ENCODE assay signal across 1 cellular context in the genomic region with DNA sequence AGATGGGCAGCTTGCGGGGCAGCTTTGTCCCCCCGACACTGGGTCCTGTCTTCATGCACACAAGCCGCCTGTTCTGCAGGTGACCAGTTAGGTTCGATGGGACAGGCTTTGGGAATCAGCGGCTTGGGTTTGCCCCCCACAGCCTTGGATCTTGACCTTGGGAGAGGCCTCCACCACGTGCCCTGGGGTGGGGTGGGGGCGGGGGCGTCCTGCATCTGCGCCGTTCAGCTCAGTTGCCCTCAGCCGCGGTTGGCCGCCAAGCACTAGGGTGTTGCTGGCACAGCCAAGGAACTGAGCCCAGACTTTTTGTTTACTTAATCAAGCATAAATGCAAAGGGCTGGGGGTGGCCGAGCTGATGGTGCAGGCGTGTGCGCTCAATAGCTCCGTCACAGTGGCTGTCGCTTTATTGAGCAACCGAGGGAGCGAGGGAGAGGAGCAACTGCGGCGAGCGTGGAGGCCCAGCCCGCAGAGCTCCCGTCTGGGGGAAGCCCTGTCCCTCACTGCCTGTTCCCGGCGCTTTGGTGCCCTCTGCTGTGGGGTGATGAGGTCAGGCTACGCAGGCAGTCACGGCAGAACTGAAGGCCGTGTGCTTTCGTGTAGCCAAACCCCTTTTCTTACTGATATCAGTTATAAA.
A peak's percentile ranks its signal among the peaks of the same experiment; 100 is the strongest.
TF ChIP-seq lines count a peak whose summit lies in the region.

No MANE protein-coding gene starts in this region.

TF ChIP-seq in HepG2, 621 proteins besides CTCF, POLR2A, EP300 and RAD21 (continued from another document and continues in another):
- TF ChIP-seq, protein P1, sequence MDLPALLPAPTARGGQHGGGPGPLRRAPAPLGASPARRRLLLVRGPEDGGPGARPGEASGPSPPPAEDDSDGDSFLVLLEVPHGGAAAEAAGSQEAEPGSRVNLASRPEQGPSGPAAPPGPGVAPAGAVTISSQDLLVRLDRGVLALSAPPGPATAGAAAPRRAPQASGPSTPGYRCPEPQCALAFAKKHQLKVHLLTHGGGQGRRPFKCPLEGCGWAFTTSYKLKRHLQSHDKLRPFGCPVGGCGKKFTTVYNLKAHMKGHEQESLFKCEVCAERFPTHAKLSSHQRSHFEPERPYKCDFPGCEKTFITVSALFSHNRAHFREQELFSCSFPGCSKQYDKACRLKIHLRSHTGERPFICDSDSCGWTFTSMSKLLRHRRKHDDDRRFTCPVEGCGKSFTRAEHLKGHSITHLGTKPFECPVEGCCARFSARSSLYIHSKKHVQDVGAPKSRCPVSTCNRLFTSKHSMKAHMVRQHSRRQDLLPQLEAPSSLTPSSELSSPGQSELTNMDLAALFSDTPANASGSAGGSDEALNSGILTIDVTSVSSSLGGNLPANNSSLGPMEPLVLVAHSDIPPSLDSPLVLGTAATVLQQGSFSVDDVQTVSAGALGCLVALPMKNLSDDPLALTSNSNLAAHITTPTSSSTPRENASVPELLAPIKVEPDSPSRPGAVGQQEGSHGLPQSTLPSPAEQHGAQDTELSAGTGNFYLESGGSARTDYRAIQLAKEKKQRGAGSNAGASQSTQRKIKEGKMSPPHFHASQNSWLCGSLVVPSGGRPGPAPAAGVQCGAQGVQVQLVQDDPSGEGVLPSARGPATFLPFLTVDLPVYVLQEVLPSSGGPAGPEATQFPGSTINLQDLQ (CRISPR knock-in tag; IDR thresholded peaks at IDR 0.05): 0 out of 2 replicates have a peak, but pooled peaks have one; percentile 25
- TF ChIP-seq, protein P2, sequence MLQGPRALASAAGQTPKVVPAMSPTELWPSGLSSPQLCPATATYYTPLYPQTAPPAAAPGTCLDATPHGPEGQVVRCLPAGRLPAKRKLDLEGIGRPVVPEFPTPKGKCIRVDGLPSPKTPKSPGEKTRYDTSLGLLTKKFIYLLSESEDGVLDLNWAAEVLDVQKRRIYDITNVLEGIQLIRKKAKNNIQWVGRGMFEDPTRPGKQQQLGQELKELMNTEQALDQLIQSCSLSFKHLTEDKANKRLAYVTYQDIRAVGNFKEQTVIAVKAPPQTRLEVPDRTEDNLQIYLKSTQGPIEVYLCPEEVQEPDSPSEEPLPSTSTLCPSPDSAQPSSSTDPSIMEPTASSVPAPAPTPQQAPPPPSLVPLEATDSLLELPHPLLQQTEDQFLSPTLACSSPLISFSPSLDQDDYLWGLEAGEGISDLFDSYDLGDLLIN (CRISPR knock-in tag; IDR thresholded peaks at IDR 0.05; ENCODE audit: borderline replicate concordance): no peak
- TF ChIP-seq HMGA1 (CRISPR knock-in tag; conservative IDR thresholded peaks at IDR 0.05): no peak
- peak; percentile 41; the same call in 1 of the 2 replicates for TF ChIP-seq SAP130 (CRISPR knock-in tag; IDR thresholded peaks at IDR 0.05; ENCODE audit: low read depth)
- TF ChIP-seq, protein P3, sequence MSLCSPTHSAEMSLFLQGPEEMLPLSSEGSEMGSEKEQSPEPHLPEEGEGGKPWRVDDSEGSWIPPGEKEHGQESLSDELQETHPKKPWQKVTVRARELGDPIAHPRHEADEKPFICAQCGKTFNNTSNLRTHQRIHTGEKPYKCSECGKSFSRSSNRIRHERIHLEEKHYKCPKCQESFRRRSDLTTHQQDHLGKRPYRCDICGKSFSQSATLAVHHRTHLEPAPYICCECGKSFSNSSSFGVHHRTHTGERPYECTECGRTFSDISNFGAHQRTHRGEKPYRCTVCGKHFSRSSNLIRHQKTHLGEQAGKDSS (CRISPR knock-in tag; IDR thresholded peaks at IDR 0.05; ENCODE audit: borderline replicate concordance, low read depth): 0 out of 2 replicates have a peak, but pooled peaks have one; percentile 45
- no peak for TF ChIP-seq ZNF430 (CRISPR knock-in tag; IDR thresholded peaks at IDR 0.05)
- no peak for TF ChIP-seq ZNF816 (CRISPR knock-in tag; IDR thresholded peaks at IDR 0.05; ENCODE audit: borderline replicate concordance)
- TF ChIP-seq, protein P4, sequence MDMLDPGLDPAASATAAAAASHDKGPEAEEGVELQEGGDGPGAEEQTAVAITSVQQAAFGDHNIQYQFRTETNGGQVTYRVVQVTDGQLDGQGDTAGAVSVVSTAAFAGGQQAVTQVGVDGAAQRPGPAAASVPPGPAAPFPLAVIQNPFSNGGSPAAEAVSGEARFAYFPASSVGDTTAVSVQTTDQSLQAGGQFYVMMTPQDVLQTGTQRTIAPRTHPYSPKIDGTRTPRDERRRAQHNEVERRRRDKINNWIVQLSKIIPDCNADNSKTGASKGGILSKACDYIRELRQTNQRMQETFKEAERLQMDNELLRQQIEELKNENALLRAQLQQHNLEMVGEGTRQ (IDR thresholded peaks at IDR 0.05; ENCODE audit: low read depth, low read length): no peak
- TF ChIP-seq, protein P4 (CRISPR knock-in tag; IDR thresholded peaks at IDR 0.05; ENCODE audit: borderline replicate concordance): no peak
- TF ChIP-seq DR1 (CRISPR knock-in tag; IDR thresholded peaks at IDR 0.05): no peak
- TF ChIP-seq ZNF746 (CRISPR knock-in tag; IDR thresholded peaks at IDR 0.05): no peak
- no peak for TF ChIP-seq HMG20A (CRISPR knock-in tag; IDR thresholded peaks at IDR 0.05; ENCODE audit: borderline replicate concordance)
- TF ChIP-seq RFX1 (IDR thresholded peaks at IDR 0.05): no peak
- TF ChIP-seq, protein P5, sequence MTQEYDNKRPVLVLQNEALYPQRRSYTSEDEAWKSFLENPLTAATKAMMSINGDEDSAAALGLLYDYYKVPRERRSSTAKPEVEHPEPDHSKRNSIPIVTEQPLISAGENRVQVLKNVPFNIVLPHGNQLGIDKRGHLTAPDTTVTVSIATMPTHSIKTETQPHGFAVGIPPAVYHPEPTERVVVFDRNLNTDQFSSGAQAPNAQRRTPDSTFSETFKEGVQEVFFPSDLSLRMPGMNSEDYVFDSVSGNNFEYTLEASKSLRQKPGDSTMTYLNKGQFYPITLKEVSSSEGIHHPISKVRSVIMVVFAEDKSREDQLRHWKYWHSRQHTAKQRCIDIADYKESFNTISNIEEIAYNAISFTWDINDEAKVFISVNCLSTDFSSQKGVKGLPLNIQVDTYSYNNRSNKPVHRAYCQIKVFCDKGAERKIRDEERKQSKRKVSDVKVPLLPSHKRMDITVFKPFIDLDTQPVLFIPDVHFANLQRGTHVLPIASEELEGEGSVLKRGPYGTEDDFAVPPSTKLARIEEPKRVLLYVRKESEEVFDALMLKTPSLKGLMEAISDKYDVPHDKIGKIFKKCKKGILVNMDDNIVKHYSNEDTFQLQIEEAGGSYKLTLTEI (CRISPR knock-in tag; conservative IDR thresholded peaks at IDR 0.05): no peak
- 0 out of 2 replicates have a peak, but pooled peaks have one; percentile 19 for TF ChIP-seq FOXO1 (CRISPR knock-in tag; IDR thresholded peaks at IDR 0.05)
- no peak for TF ChIP-seq ZNF709 (CRISPR knock-in tag; IDR thresholded peaks at IDR 0.05)
- peak; percentile 53; the same call in 1 of the 2 replicates for TF ChIP-seq ERF (CRISPR knock-in tag; IDR thresholded peaks at IDR 0.05)
- TF ChIP-seq ZNF776 (CRISPR knock-in tag; IDR thresholded peaks at IDR 0.05): no peak
- no peak for TF ChIP-seq SATB2 (CRISPR knock-in tag; IDR thresholded peaks at IDR 0.05)
- TF ChIP-seq TCF7 (IDR thresholded peaks at IDR 0.05; ENCODE audit: low read depth): no peak
- no peak for TF ChIP-seq ZNF44 (CRISPR knock-in tag; IDR thresholded peaks at IDR 0.05)
- TF ChIP-seq, protein P6, sequence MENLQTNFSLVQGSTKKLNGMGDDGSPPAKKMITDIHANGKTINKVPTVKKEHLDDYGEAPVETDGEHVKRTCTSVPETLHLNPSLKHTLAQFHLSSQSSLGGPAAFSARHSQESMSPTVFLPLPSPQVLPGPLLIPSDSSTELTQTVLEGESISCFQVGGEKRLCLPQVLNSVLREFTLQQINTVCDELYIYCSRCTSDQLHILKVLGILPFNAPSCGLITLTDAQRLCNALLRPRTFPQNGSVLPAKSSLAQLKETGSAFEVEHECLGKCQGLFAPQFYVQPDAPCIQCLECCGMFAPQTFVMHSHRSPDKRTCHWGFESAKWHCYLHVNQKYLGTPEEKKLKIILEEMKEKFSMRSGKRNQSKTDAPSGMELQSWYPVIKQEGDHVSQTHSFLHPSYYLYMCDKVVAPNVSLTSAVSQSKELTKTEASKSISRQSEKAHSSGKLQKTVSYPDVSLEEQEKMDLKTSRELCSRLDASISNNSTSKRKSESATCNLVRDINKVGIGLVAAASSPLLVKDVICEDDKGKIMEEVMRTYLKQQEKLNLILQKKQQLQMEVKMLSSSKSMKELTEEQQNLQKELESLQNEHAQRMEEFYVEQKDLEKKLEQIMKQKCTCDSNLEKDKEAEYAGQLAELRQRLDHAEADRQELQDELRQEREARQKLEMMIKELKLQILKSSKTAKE (CRISPR knock-in tag; IDR thresholded peaks at IDR 0.05; ENCODE audit: borderline replicate concordance): no peak
- no peak for TF ChIP-seq NFRKB (IDR thresholded peaks at IDR 0.05)
- TF ChIP-seq TP53 (CRISPR knock-in tag; conservative IDR thresholded peaks at IDR 0.05): no peak
- no peak for TF ChIP-seq POLR2AphosphoS5 (IDR thresholded peaks at IDR 0.05; ENCODE audit: low read depth, low read length)
- TF ChIP-seq, protein P7, sequence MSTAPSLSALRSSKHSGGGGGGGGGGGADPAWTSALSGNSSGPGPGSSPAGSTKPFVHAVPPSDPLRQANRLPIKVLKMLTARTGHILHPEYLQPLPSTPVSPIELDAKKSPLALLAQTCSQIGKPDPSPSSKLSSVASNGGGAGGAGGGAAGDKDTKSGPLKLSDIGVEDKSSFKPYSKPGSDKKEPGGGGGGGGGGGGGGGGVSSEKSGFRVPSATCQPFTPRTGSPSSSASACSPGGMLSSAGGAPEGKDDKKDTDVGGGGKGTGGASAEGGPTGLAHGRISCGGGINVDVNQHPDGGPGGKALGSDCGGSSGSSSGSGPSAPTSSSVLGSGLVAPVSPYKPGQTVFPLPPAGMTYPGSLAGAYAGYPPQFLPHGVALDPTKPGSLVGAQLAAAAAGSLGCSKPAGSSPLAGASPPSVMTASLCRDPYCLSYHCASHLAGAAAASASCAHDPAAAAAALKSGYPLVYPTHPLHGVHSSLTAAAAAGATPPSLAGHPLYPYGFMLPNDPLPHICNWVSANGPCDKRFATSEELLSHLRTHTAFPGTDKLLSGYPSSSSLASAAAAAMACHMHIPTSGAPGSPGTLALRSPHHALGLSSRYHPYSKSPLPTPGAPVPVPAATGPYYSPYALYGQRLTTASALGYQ (CRISPR knock-in tag; IDR thresholded peaks at IDR 0.05): no peak
- no peak for TF ChIP-seq ARNTL (CRISPR knock-in tag; IDR thresholded peaks at IDR 0.05)
- no peak for TF ChIP-seq ZEB1 (IDR thresholded peaks at IDR 0.05; ENCODE audit: insufficient replicate concordance, low read depth)
- TF ChIP-seq PLRG1 (conservative IDR thresholded peaks at IDR 0.05): no peak
- TF ChIP-seq CHD2 (IDR thresholded peaks at IDR 0.05; ENCODE audit: low read depth, low read length): no peak
- no peak for TF ChIP-seq ZNF878 (CRISPR knock-in tag; IDR thresholded peaks at IDR 0.05)
- TF ChIP-seq NONO (IDR thresholded peaks at IDR 0.05): no peak
- TF ChIP-seq NONO (CRISPR knock-in tag; conservative IDR thresholded peaks at IDR 0.05): peak; percentile 14; the same call in 1 of the 2 replicates
- TF ChIP-seq MXI1 (IDR thresholded peaks at IDR 0.05; ENCODE audit: borderline replicate concordance, low read depth, low read length): peak; percentile 10; the same call in 1 of the 3 replicates
- TF ChIP-seq SRSF9 (IDR thresholded peaks at IDR 0.05; ENCODE audit: borderline replicate concordance, insufficient read depth, low read depth, low read length, poor library complexity, severe bottlenecking): no peak
- peak; percentile 66; the same call in 1 of the 2 replicates for TF ChIP-seq FOXC1 (CRISPR knock-in tag; IDR thresholded peaks at IDR 0.05; ENCODE audit: borderline replicate concordance)
- no peak for TF ChIP-seq ZFP36L1 (CRISPR knock-in tag; IDR thresholded peaks at IDR 0.05)
- TF ChIP-seq KLF9 (CRISPR knock-in tag; IDR thresholded peaks at IDR 0.05; ENCODE audit: low read depth): no peak
- no peak for TF ChIP-seq ZNF180 (CRISPR knock-in tag; IDR thresholded peaks at IDR 0.05; ENCODE audit: borderline replicate concordance, low read depth)
- TF ChIP-seq, protein P8, sequence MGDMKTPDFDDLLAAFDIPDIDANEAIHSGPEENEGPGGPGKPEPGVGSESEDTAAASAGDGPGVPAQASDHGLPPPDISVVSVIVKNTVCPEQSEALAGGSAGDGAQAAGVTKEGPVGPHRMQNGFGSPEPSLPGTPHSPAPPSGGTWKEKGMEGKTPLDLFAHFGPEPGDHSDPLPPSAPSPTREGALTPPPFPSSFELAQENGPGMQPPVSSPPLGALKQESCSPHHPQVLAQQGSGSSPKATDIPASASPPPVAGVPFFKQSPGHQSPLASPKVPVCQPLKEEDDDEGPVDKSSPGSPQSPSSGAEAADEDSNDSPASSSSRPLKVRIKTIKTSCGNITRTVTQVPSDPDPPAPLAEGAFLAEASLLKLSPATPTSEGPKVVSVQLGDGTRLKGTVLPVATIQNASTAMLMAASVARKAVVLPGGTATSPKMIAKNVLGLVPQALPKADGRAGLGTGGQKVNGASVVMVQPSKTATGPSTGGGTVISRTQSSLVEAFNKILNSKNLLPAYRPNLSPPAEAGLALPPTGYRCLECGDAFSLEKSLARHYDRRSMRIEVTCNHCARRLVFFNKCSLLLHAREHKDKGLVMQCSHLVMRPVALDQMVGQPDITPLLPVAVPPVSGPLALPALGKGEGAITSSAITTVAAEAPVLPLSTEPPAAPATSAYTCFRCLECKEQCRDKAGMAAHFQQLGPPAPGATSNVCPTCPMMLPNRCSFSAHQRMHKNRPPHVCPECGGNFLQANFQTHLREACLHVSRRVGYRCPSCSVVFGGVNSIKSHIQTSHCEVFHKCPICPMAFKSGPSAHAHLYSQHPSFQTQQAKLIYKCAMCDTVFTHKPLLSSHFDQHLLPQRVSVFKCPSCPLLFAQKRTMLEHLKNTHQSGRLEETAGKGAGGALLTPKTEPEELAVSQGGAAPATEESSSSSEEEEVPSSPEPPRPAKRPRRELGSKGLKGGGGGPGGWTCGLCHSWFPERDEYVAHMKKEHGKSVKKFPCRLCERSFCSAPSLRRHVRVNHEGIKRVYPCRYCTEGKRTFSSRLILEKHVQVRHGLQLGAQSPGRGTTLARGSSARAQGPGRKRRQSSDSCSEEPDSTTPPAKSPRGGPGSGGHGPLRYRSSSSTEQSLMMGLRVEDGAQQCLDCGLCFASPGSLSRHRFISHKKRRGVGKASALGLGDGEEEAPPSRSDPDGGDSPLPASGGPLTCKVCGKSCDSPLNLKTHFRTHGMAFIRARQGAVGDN (CRISPR knock-in tag; IDR thresholded peaks at IDR 0.05): no peak; the same call in 1 of the 2 replicates
- TF ChIP-seq ZBTB7B (CRISPR knock-in tag; IDR thresholded peaks at IDR 0.05): no peak; the same call in 1 of the 2 replicates
- TF ChIP-seq HOXA7 (CRISPR knock-in tag; IDR thresholded peaks at IDR 0.05): no peak
